In the genomic region with DNA sequence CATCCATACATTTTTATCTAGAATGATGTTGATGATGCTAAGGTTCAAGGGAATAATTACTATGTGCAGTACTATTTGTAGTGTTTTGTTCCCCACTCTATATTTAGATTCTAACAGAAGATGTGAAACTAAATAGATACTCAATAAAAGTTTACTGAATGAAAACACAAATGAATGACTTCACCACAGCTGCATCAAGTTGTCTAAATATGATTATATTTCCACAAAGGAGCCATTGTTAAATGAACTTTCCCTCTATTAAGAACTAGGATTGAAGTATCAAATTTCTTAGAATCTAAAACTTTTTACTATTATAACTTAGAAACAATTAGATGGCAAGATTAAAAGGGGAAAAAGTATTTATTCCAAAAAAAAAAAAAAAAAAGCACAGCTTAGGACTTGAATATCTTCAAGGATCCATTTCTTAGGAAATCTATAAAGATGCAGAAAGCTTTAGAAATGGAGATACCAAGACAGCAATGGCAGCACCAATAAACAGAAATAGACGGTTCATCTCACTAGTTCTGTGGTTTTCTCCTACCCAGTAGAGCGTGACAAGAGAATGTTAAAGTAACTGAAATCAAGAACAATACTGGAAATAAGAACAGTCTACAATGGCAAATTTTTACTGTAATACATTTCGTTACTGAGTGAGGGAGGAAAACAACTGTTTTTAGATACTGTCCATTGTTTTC, we compare ENCODE assay signal across 12 cellular contexts.
DNase-seq lines count a peak whose midpoint lies in the region; ATAC-seq lines count a peak whose summit lies in the region.
"Had no signal": no experiment of that assay in that cellular context is flagged by ENCODE, and none has a peak within 500 bp of the region (broad histone marks: within the 10 kb centered on the region; RNA-seq: fewer than 3 reads in every experiment).

No MANE protein-coding gene starts in this region.

- no peak for ATAC-seq in stimulated activated naive CD8-positive, alpha-beta T cell treated with anti-CD3 and anti-CD28 coated beads, Interleukin-15, amount 100 ng/mL, for 72 hours
- ATAC-seq in HG02759 (IDR thresholded peaks at IDR 0.05; ENCODE audit: unreplicated experiment) = peak; percentile 79
- ATAC-seq in HG03571 (IDR thresholded peaks at IDR 0.05; ENCODE audit: unreplicated experiment) = peak; percentile 67
- ATAC-seq: A549 had no signal

- peak overlapping the region; percentile 22 for H3K27ac Mint-ChIP-seq in stimulated activated naive CD8-positive, alpha-beta T cell treated with anti-CD3 and anti-CD28 coated beads, Interleukin-15, Interleukin-2, amounts not matched to agents 100 ng/mL and 50 ng/mL, for 24 hours
- H3K27ac Mint-ChIP-seq in stimulated activated naive CD8-positive, alpha-beta T cell treated with anti-CD3 and anti-CD28 coated beads, Interleukin-15, amount 100 ng/mL, for 72 hours = no peak overlapping the region
- H3K27ac Mint-ChIP-seq: activated naive CD4-positive, alpha-beta T cell treated with anti-CD3 and anti-CD28 coated beads for 36 hours had no signal

- no peaks in the 10 kb centered on the region for H3K36me3 Mint-ChIP-seq in stimulated activated naive CD8-positive, alpha-beta T cell treated with anti-CD3 and anti-CD28 coated beads, Interleukin-15, Interleukin-2, amounts not matched to agents 100 ng/mL and 50 ng/mL, for 24 hours (ENCODE audit: low read depth)

- DNase-seq in stimulated activated naive CD8-positive, alpha-beta T cell treated with anti-CD3 and anti-CD28 coated beads, Interleukin-15, amount 100 ng/mL, for 72 hours = no peak
- DNase-seq in OCI-M1 (lab: John Stamatoyannopoulos, UW) (no peak), COLO668 (lab: John Stamatoyannopoulos, UW; ENCODE audit: unreplicated experiment) (no peak), amygdala (lab: John Stamatoyannopoulos, UW) (no peak), DMS 273 treated with DMSO at 0.1 percent for 48 hours (lab: John Stamatoyannopoulos, UW) (no peak)
- DNase-seq: activated naive CD4-positive, alpha-beta T cell treated with anti-CD3 and anti-CD28 coated beads for 36 hours; effector memory CD4-positive, alpha-beta T cell; NCI-H748 treated with DMSO at 0.1 percent for 48 hours had no signal

- no peaks in the 10 kb centered on the region for H3K9me3 Mint-ChIP-seq in stimulated activated naive CD8-positive, alpha-beta T cell treated with anti-CD3 and anti-CD28 coated beads, Interleukin-15, Interleukin-2, amounts not matched to agents 100 ng/mL and 50 ng/mL, for 24 hours
- H3K9me3 Mint-ChIP-seq in stimulated activated naive CD8-positive, alpha-beta T cell treated with anti-CD3 and anti-CD28 coated beads, Interleukin-15, amount 100 ng/mL, for 72 hours = no peaks in the 10 kb centered on the region
- H3K9me3 Mint-ChIP-seq: activated naive CD4-positive, alpha-beta T cell treated with anti-CD3 and anti-CD28 coated beads for 36 hours had no signal

- H3K27me3 Mint-ChIP-seq in stimulated activated naive CD8-positive, alpha-beta T cell treated with anti-CD3 and anti-CD28 coated beads, Interleukin-15, Interleukin-2, amounts not matched to agents 100 ng/mL and 50 ng/mL, for 24 hours = peaks cover 18% of the 10 kb centered on the region
- H3K27me3 Mint-ChIP-seq in stimulated activated naive CD8-positive, alpha-beta T cell treated with anti-CD3 and anti-CD28 coated beads, Interleukin-15, amount 100 ng/mL, for 72 hours = peaks cover 8% of the 10 kb centered on the region

- peaks cover 11% of the 10 kb centered on the region for H3K4me1 Mint-ChIP-seq in stimulated activated naive CD8-positive, alpha-beta T cell treated with anti-CD3 and anti-CD28 coated beads, Interleukin-15, Interleukin-2, amounts not matched to agents 100 ng/mL and 50 ng/mL, for 24 hours (ENCODE audit: low read depth)
- peaks cover 6% of the 10 kb centered on the region for H3K4me1 Mint-ChIP-seq in stimulated activated naive CD8-positive, alpha-beta T cell treated with anti-CD3 and anti-CD28 coated beads, Interleukin-15, amount 100 ng/mL, for 72 hours

- H3K4me3 Mint-ChIP-seq in stimulated activated naive CD8-positive, alpha-beta T cell treated with anti-CD3 and anti-CD28 coated beads, Interleukin-15, Interleukin-2, amounts not matched to agents 100 ng/mL and 50 ng/mL, for 24 hours = no peak overlapping the region
- H3K4me3 Mint-ChIP-seq in stimulated activated naive CD8-positive, alpha-beta T cell treated with anti-CD3 and anti-CD28 coated beads, Interleukin-15, amount 100 ng/mL, for 72 hours = no peak overlapping the region
- H3K4me3 Mint-ChIP-seq: activated naive CD4-positive, alpha-beta T cell treated with anti-CD3 and anti-CD28 coated beads for 36 hours had no signal
